15 cellular contexts compared by ENCODE assay signal in the genomic region with DNA sequence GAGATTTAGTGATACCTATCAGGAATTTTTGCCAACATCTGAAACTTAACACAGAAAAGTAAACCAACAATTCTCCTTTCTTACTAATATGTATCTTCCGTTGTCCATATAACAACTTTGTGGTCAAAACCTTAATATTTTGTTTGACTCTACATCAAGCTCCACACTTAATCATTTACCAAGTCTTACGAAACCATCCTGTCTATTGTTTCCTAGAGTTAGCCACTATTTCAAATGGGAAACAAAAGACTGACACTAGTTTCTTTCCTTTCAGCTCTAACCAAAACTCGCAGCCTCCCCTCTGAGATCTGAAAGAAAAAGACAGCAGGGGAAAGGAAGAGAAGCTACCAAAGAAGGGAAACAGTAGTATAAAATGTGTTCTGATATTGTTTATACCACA. TPM values are rescaled to one million over a fixed set of nuclear protein-coding genes. Genes with fewer than 3 reads are reported as not detected.
A peak's percentile ranks its signal among the peaks of the same experiment; 100 is the strongest.
DNase-seq lines count a peak whose midpoint lies in the region; ATAC-seq, FAIRE-seq and TF ChIP-seq lines count a peak whose summit lies in the region.
"Had no signal": no experiment of that assay in that cellular context is flagged by ENCODE, and none has a peak within 500 bp of the region (broad histone marks: within the 10 kb centered on the region; RNA-seq: fewer than 3 reads in every experiment).

No MANE protein-coding gene starts in this region.

- H3K79me2 ChIP-seq in keratinocyte (ENCODE audit: control insufficient read depth, insufficient read depth, low read length): no peaks in the 10 kb centered on the region

- no peaks in the 10 kb centered on the region for H3K27me3 ChIP-seq in keratinocyte (ENCODE audit: control insufficient read depth, extremely low read depth, insufficient read depth, low read length)

- H3K27ac ChIP-seq in keratinocyte (ENCODE audit: control insufficient read depth, insufficient read depth, low read length): no peak overlapping the region

- dilution Hi-C loops in keratinocyte (cut with MboI; ENCODE audit: extremely low pct_ligation_motif_present, low sequenced_read_pairs): no loop called here

- DNase-seq in HCEC 1CT: peak; percentile 40
- DNase-seq in NB4 (ENCODE audit: low read depth): peak; percentile 60
- no peak for DNase-seq in keratinocyte (ENCODE audit: low read depth, low spot score)
- no peak for DNase-seq in GM12892 (ENCODE audit: insufficient read length)
- no peak for DNase-seq in NOMO-1 treated with DMSO at 0.1 percent for 48 hours (lab: John Stamatoyannopoulos, UW; ENCODE audit: unreplicated experiment)
- DNase-seq: activated CD4-positive, alpha-beta T cell treated with anti-CD3 and anti-CD28 coated beads, Interleukin-2, amount 50 U/mL, for 4 hours; activated naive CD8-positive, alpha-beta T cell treated with anti-CD3 and anti-CD28 coated beads, Interleukin-2, amount 50 U/mL, for 24 hours; activated T-cell treated with anti-CD3 and anti-CD28 coated beads, Interleukin-2, amount 50 U/mL, for 4 hours; central memory CD4-positive, alpha-beta T cell; H9; Kasumi-1; NCI-H1930 had no signal

- no peaks in the 10 kb centered on the region for H3K36me3 ChIP-seq in keratinocyte (ENCODE audit: control insufficient read depth in 2 of 2, extremely low read depth in 1 of 2, insufficient read depth in 2 of 2, low read length in 2 of 2)

- no peaks in the 10 kb centered on the region for H3K9me1 ChIP-seq in keratinocyte (ENCODE audit: control insufficient read depth, extremely low read depth, insufficient read depth, low read length)

- peak; percentile 50 for ATAC-seq in GM18511 (IDR thresholded peaks at IDR 0.05; ENCODE audit: unreplicated experiment)
- no peak for ATAC-seq in GM21367 (IDR thresholded peaks at IDR 0.05; ENCODE audit: unreplicated experiment)
- ATAC-seq: activated naive CD8-positive, alpha-beta T cell treated with anti-CD3 and anti-CD28 coated beads, Interleukin-2, amount 50 U/mL, for 24 hours; activated T-cell treated with anti-CD3 and anti-CD28 coated beads, Interleukin-2, amount 50 U/mL, for 4 hours had no signal

- H3K9ac ChIP-seq in keratinocyte (ENCODE audit: control insufficient read depth, extremely low read depth, insufficient read depth, low read length): no peak overlapping the region

- peak overlapping the region; percentile 31 for H2AFZ ChIP-seq in keratinocyte (ENCODE audit: control insufficient read depth, low read length)

- TF ChIP-seq POLR2A in NB4 (IDR thresholded peaks at IDR 0.05; ENCODE audit: extremely low read depth, insufficient read length) (no peak), GM12892 (IDR thresholded peaks at IDR 0.05; ENCODE audit: low read depth, low read length) (no peak)

- H3K4me3 ChIP-seq in NB4 (ENCODE audit: low read depth, low read length): no peak overlapping the region
- no peak overlapping the region for H3K4me3 ChIP-seq in keratinocyte (ENCODE audit: control insufficient read depth in 2 of 3, extremely low read depth in 1 of 3, insufficient read depth in 2 of 3, low read depth in 1 of 3, low read length in 3 of 3)

- H4K20me1 ChIP-seq in keratinocyte (ENCODE audit: control insufficient read depth, extremely low read depth, insufficient read depth, low read length): no peaks in the 10 kb centered on the region

- H3K4me2 ChIP-seq in keratinocyte (ENCODE audit: control insufficient read depth, extremely low read depth, insufficient read depth, low read depth, low read length): no peak overlapping the region

- TF ChIP-seq CTCF in NB4 (IDR thresholded peaks at IDR 0.05; ENCODE audit: low read depth, low read length) (no peak), keratinocyte (optimal IDR thresholded peaks at IDR 0.05 in 1 of 3, IDR thresholded peaks at IDR 0.05 in 1 of 3, conservative IDR thresholded peaks at IDR 0.05 in 1 of 3; ENCODE audit: extremely low read depth in 1 of 3, insufficient read depth in 2 of 3, low read length in 3 of 3) (no peak)

- H3K4me1 ChIP-seq in keratinocyte (ENCODE audit: control insufficient read depth, extremely low read depth, insufficient read depth, low read length): peaks cover 8% of the 10 kb centered on the region

- H3K9me3 ChIP-seq in keratinocyte (ENCODE audit: control insufficient read depth, low read depth, low read length): no peaks in the 10 kb centered on the region

- FAIRE-seq in keratinocyte (lab: Jason Lieb, UNC) (no peak), GM12892 (lab: Jason Lieb, UNC) (no peak)
- FAIRE-seq: frontal cortex had no signal

RNA-seq across cellular contexts. Expression of a gene that starts 26.5 kb away (rescaled TPM):
- 3.8 to 5.8 TPM (median 4.7 TPM) in 3 replicates for polyA plus RNA-seq in keratinocyte
- 3.1 TPM for polyA plus RNA-seq in keratinocyte (2011; ENCODE audit: low read depth)
- 2.8 and 4.0 TPM in 2 replicates for polyA plus RNA-seq in keratinocyte (2011; cell fraction: cytosol; rRNA removed)
- 18.4 and 18.8 TPM in 2 replicates for polyA plus RNA-seq in keratinocyte (2011; cell fraction: nucleus; rRNA removed)
- polyA plus RNA-seq in keratinocyte (2012; ENCODE audit: low replicate concordance): 3.3 and 3.4 TPM in 2 replicates
- 24.1 to 75.7 TPM (median 28.9 TPM) in 3 replicates for polyA minus RNA-seq in keratinocyte
- polyA minus RNA-seq in keratinocyte (2011; cell fraction: cytosol; rRNA and poly(A)+ RNA removed): 5.8 TPM
- polyA minus RNA-seq in keratinocyte (2011; cell fraction: nucleus; rRNA and poly(A)+ RNA removed): 9.8 and 20.1 TPM in 2 replicates
- polyA plus RNA-seq in GM12892 (2012; ENCODE audit: missing spikeins): 4.0 TPM

RNA-seq across cellular contexts. Expression of a gene that starts 40.6 kb away (rescaled TPM):
- 376 to 561 TPM (median 531 TPM) in 3 replicates for polyA plus RNA-seq in keratinocyte
- polyA plus RNA-seq in keratinocyte (2011; ENCODE audit: low read depth): 312 TPM
- polyA plus RNA-seq in keratinocyte (2011; cell fraction: cytosol; rRNA removed): 134 and 145 TPM in 2 replicates
- polyA plus RNA-seq in keratinocyte (2011; cell fraction: nucleus; rRNA removed): 936 and 995 TPM in 2 replicates
- polyA plus RNA-seq in keratinocyte (2012; ENCODE audit: low replicate concordance): 212 and 429 TPM in 2 replicates
- 198 to 355 TPM (median 278 TPM) in 3 replicates for polyA minus RNA-seq in keratinocyte
- 118 TPM for polyA minus RNA-seq in keratinocyte (2011; cell fraction: cytosol; rRNA and poly(A)+ RNA removed)
- polyA minus RNA-seq in keratinocyte (2011; cell fraction: nucleus; rRNA and poly(A)+ RNA removed): 388 and 667 TPM in 2 replicates
- 10.4 TPM for polyA plus RNA-seq in GM12892 (2012; ENCODE audit: missing spikeins)

Comparison
In these comparisons a context has a peak if more than half of its experiments do, and no peak if none do; other contexts are left out.
1. DNase-seq: peak in HCEC 1CT (single experiment) and NB4 (single experiment); none in keratinocyte (single experiment), GM12892 (single experiment) and NOMO-1 treated with DMSO at 0.1 percent for 48 hours (single experiment).